Comparison of ENCODE assay signal across 1 cellular context in genomic region chr13:114339779-114340534, GRCh38.
TF ChIP-seq lines count a peak whose summit lies in the region.

No MANE protein-coding gene starts in this region.

TF ChIP-seq in WTC11, 78 proteins besides CTCF, POLR2A, EP300 and RAD21 (continued from another document):
- TF ChIP-seq IRF2 (CRISPR knock-in tag; IDR thresholded peaks at IDR 0.05; ENCODE audit: borderline replicate concordance, low read depth) (no peak), FOXJ3 (CRISPR knock-in tag; IDR thresholded peaks at IDR 0.05; ENCODE audit: borderline replicate concordance) (no peak), KAT7 (CRISPR knock-in tag; IDR thresholded peaks at IDR 0.05; ENCODE audit: borderline replicate concordance) (no peak), RELA (CRISPR knock-in tag; IDR thresholded peaks at IDR 0.05; ENCODE audit: borderline replicate concordance) (no peak)
